ENCODE assay signal across 10 cellular contexts in the genomic region with DNA sequence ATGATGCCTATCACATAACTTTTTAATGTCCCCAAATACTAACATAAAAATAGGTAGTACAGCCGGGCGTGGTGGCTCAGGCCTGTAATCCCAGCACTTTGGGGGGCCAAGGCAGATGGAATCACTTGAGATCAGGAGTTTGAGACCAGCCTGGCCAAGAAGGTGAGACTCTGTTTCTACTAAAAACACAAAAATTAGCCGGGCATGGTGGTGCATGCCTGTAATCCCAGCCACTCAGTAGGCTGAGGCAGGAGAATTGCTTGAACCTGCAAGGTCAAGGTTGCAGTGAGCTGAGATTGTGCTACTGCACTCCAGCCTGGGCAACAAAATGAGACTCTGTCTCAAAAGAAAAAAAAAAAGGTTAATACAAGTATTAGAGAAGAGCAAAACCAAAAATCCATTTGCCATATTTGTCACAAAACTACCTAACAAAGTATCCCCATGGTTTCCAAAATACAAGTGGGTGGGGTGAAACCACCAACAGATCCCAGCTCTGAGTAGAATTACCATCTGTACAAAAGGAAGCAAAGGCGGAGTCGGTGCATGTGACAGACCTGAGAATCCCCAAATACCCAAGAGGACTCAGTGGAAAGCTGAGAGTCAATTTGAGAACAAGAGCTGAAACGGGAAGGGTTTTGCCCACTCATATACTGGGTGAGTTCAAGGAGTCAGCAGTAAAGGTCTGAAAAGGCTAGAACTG.
DNase-seq lines count a peak whose midpoint lies in the region; ATAC-seq and TF ChIP-seq lines count a peak whose summit lies in the region.
"Had no signal": no experiment of that assay in that cellular context is flagged by ENCODE, and none has a peak within 500 bp of the region (broad histone marks: within the 10 kb centered on the region; RNA-seq: fewer than 3 reads in every experiment).

No MANE protein-coding gene starts in this region.

- H3K9me3 Mint-ChIP-seq in CD4-positive, CD25-positive, alpha-beta regulatory T cell = peaks cover 0 to 12% (median 3%) of the 10 kb centered on the region in 7 donors
- H3K9me3 Mint-ChIP-seq in endodermal cell (no peaks in the 10 kb centered on the region), progenitor cell of endocrine pancreas (ENCODE audit: low read depth) (no peaks in the 10 kb centered on the region)

- WGBS in endodermal cell (ENCODE audit: insufficient coverage in 1 of 2, insufficient read length in 1 of 2), 2 experiments = 90 to 93% methylated on average over 1 to 6 of the region's 6 CpGs
- whole genome bisulfite sequencing in tibial nerve, 2 donors = 87 to 89% methylated on average over 6 of the region's 6 CpGs
- 78 to 94% methylated on average over 4 to 6 of the region's 6 CpGs for WGBS in gastroesophageal sphincter (ENCODE audit: low coverage in 1 of 2), 2 donors

- H3K36me3 ChIP-seq in CD4-positive, CD25-positive, alpha-beta regulatory T cell (ENCODE audit: control insufficient read depth, insufficient read depth, low read length) = no peaks in the 10 kb centered on the region
- H3K36me3 ChIP-seq in endodermal cell (ENCODE audit: control insufficient read depth, insufficient read depth, low read length) (no peaks in the 10 kb centered on the region), tibial nerve (no peaks in the 10 kb centered on the region), gastroesophageal sphincter (no peaks in the 10 kb centered on the region)
- H3K36me3 ChIP-seq: adrenal gland had no signal

- H3K9me3 ChIP-seq in CD4-positive, CD25-positive, alpha-beta regulatory T cell (ENCODE audit: control insufficient read depth in 2 of 2, low read length in 2 of 2) = no peaks in the 10 kb centered on the region
- no peaks in the 10 kb centered on the region for H3K9me3 ChIP-seq in endodermal cell (ENCODE audit: control insufficient read depth, low read length)
- peaks cover 0 to 4% (median 0%) of the 10 kb centered on the region in 4 donors for H3K9me3 ChIP-seq in tibial nerve
- no peaks in the 10 kb centered on the region for H3K9me3 ChIP-seq in gastroesophageal sphincter
- H3K9me3 ChIP-seq: adrenal gland had no signal

- no peaks in the 10 kb centered on the region for H3K36me3 Mint-ChIP-seq in CD4-positive, CD25-positive, alpha-beta regulatory T cell
- H3K36me3 Mint-ChIP-seq in endodermal cell (ENCODE audit: low read depth) = no peaks in the 10 kb centered on the region
- H3K36me3 Mint-ChIP-seq in progenitor cell of endocrine pancreas (ENCODE audit: insufficient read depth) = no peaks in the 10 kb centered on the region

- peak in 1 of 3 donors; percentile 50 for DNase-seq in CD4-positive, CD25-positive, alpha-beta regulatory T cell
- DNase-seq in endodermal cell (no peak), progenitor cell of endocrine pancreas (ENCODE audit: low spot score, unreplicated experiment) (no peak), tibial nerve (ENCODE audit: low spot score in 2 of 2) (no peak), cortex of kidney (lab: John Stamatoyannopoulos, UW) (no peak)
- DNase-seq: NCI-H1417 treated with DMSO at 0.1 percent for 48 hours had no signal

- no peak for ATAC-seq in CD4-positive, CD25-positive, alpha-beta regulatory T cell (ENCODE audit: low read depth in 2 of 2)
- peak; percentile 40 for ATAC-seq in GM21360 (IDR thresholded peaks at IDR 0.05; ENCODE audit: unreplicated experiment)
- peak; percentile 26 for ATAC-seq in HG03565 (IDR thresholded peaks at IDR 0.05; ENCODE audit: unreplicated experiment)
- ATAC-seq in gastroesophageal sphincter = no peak

- TF ChIP-seq POLR2A in tibial nerve (IDR thresholded peaks at IDR 0.05) (no peak), gastroesophageal sphincter (IDR thresholded peaks at IDR 0.05) (no peak)

- H3K9ac ChIP-seq in endodermal cell (ENCODE audit: extremely low read depth, low read length, poor library complexity, severe bottlenecking) = no peak overlapping the region

- TF ChIP-seq CTCF in endodermal cell (conservative IDR thresholded peaks at IDR 0.05) = no peak
- TF ChIP-seq CTCF in progenitor cell of endocrine pancreas (IDR thresholded peaks at IDR 0.05; ENCODE audit: unreplicated experiment) = no peak
- TF ChIP-seq CTCF in tibial nerve (IDR thresholded peaks at IDR 0.05) = no peak
- TF ChIP-seq CTCF in gastroesophageal sphincter (IDR thresholded peaks at IDR 0.05) = no peak

- H3K4me3 Mint-ChIP-seq in CD4-positive, CD25-positive, alpha-beta regulatory T cell = peak overlapping the region in 1 of 4 donors; percentile 14
- no peak overlapping the region for H3K4me3 Mint-ChIP-seq in endodermal cell
- H3K4me3 Mint-ChIP-seq in progenitor cell of endocrine pancreas (ENCODE audit: low read depth) = no peak overlapping the region

- H3K27me3 ChIP-seq in CD4-positive, CD25-positive, alpha-beta regulatory T cell (ENCODE audit: control insufficient read depth, insufficient read depth, low read length) = no peaks in the 10 kb centered on the region
- H3K27me3 ChIP-seq in endodermal cell (ENCODE audit: control insufficient read depth, insufficient read depth, low read length, poor library complexity, severe bottlenecking) (no peaks in the 10 kb centered on the region), tibial nerve (no peaks in the 10 kb centered on the region), gastroesophageal sphincter (no peaks in the 10 kb centered on the region)
- H3K27me3 ChIP-seq: adrenal gland had no signal

- H3K27ac ChIP-seq in CD4-positive, CD25-positive, alpha-beta regulatory T cell (ENCODE audit: insufficient read depth, low read length, poor library complexity, severe bottlenecking) = no peak overlapping the region
- H3K27ac ChIP-seq in endodermal cell (ENCODE audit: low read depth, low read length) (no peak overlapping the region), tibial nerve (no peak overlapping the region), gastroesophageal sphincter (no peak overlapping the region)
- H3K27ac ChIP-seq: adrenal gland had no signal

- H3K4me1 ChIP-seq in CD4-positive, CD25-positive, alpha-beta regulatory T cell (ENCODE audit: control insufficient read depth, insufficient read depth, low read length, poor library complexity, severe bottlenecking) = peaks cover 29% of the 10 kb centered on the region
- H3K4me1 ChIP-seq in endodermal cell (ENCODE audit: control insufficient read depth, insufficient read depth, low read length) = no peaks in the 10 kb centered on the region
- H3K4me1 ChIP-seq in tibial nerve = peaks cover 0 to 19% (median 8%) of the 10 kb centered on the region in 4 donors
- H3K4me1 ChIP-seq in gastroesophageal sphincter = peaks cover 0 to 7% (median 0%) of the 10 kb centered on the region in 3 donors

- TF ChIP-seq EP300 in tibial nerve (IDR thresholded peaks at IDR 0.05) = no peak
- TF ChIP-seq EP300 in gastroesophageal sphincter (IDR thresholded peaks at IDR 0.05) = no peak

- peaks cover 5% of the 10 kb centered on the region for H3K27me3 Mint-ChIP-seq in CD4-positive, CD25-positive, alpha-beta regulatory T cell
- H3K27me3 Mint-ChIP-seq in endodermal cell (ENCODE audit: insufficient read depth) (peaks cover 2% of the 10 kb centered on the region), progenitor cell of endocrine pancreas (no peaks in the 10 kb centered on the region)

- H3K27ac Mint-ChIP-seq in CD4-positive, CD25-positive, alpha-beta regulatory T cell = peak overlapping the region; percentile 89 to 98 (median 96)
- H3K27ac Mint-ChIP-seq in endodermal cell (peak overlapping the region; percentile 19), progenitor cell of endocrine pancreas (no peak overlapping the region)

- H3K4me3 ChIP-seq in CD4-positive, CD25-positive, alpha-beta regulatory T cell (ENCODE audit: low read depth, low read length) = no peak overlapping the region
- H3K4me3 ChIP-seq in endodermal cell (ENCODE audit: low read length) = no peak overlapping the region
- no peak overlapping the region for H3K4me3 ChIP-seq in tibial nerve
- no peak overlapping the region for H3K4me3 ChIP-seq in gastroesophageal sphincter
- H3K4me3 ChIP-seq: adrenal gland had no signal

- H3K4me1 Mint-ChIP-seq in CD4-positive, CD25-positive, alpha-beta regulatory T cell = peaks cover 11 to 68% (median 38%) of the 10 kb centered on the region in 4 donors
- H3K4me1 Mint-ChIP-seq in endodermal cell = peaks cover 11% of the 10 kb centered on the region
- peaks cover 2% of the 10 kb centered on the region for H3K4me1 Mint-ChIP-seq in progenitor cell of endocrine pancreas (ENCODE audit: low read depth)

Comparison
In these comparisons a context has a peak if more than half of its experiments do, and no peak if none do; other contexts are left out.
1. ATAC-seq: peak in GM21360 (single experiment) and HG03565 (single experiment); none in CD4-positive, CD25-positive, alpha-beta regulatory T cell (0 of 2) and gastroesophageal sphincter (single experiment).